9 cellular contexts compared by ENCODE assay signal in the genomic region with DNA sequence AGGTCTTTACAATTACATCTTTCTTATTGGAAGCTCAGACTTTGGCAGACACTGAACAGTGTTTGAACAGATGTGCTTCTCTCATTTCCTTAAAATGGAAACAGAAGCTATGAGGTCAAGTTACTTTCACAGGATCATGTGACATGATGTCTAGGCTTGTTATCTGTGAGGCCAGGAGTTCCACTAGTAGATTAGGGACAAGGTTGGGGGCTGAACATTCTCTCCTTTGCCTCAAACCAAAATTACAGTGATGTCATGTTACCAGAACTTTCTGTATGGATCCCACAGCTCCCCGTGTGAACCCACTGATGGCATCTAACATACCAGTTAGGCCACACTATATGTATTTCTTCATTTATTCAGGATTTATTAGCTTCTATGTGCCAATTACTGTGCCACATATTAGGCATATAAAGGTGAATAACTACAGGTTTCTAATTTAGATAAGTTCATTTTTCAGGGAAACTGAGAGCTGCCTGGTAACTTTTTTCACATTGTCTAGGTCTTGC. TPM values are rescaled to one million over a fixed set of nuclear protein-coding genes. Genes with fewer than 3 reads are reported as not detected.
DNase-seq lines count a peak whose midpoint lies in the region; ATAC-seq lines count a peak whose summit lies in the region.
"Had no signal": no experiment of that assay in that cellular context is flagged by ENCODE, and none has a peak within 500 bp of the region (broad histone marks: within the 10 kb centered on the region; RNA-seq: fewer than 3 reads in every experiment).

No MANE protein-coding gene starts in this region.

- ATAC-seq in GM18520 (IDR thresholded peaks at IDR 0.05; ENCODE audit: unreplicated experiment) (peak; percentile 98), HG02642 (IDR thresholded peaks at IDR 0.05; ENCODE audit: poor library complexity, unreplicated experiment) (peak; percentile 99), left lobe of liver (no peak)

- DNase-seq in NCI-H1105 treated with DMSO at 0.1 percent for 48 hours (lab: John Stamatoyannopoulos, UW), result peak; percentile 13
- peak; percentile 8 for DNase-seq in germinal center (ENCODE audit: low spot score)
- DNase-seq in stimulated activated CD4-positive, alpha-beta T cell treated with anti-CD3 and anti-CD28 coated beads, Interleukin-2, amount 100 ng/mL, for 24 hours, result no peak
- no peak for DNase-seq in HK-2 (ENCODE audit: unreplicated experiment)
- no peak for DNase-seq in left lobe of liver (ENCODE audit: low spot score)
- DNase-seq in inferior parietal cortex (ENCODE audit: extremely low spot score), result no peak

RNA-seq across cellular contexts. Expression of a gene that starts 6.0 kb away (rescaled TPM):
- 0.28 TPM for total RNA-seq in left lobe of liver

RNA-seq across cellular contexts. Expression of a gene that starts 42.8 kb away (rescaled TPM):
- not detected for total RNA-seq in left lobe of liver
- total RNA-seq: mononuclear cell had no signal

Comparison
In these comparisons a context has a peak if more than half of its experiments do, and no peak if none do; other contexts are left out.
1. DNase-seq: peak in NCI-H1105 treated with DMSO at 0.1 percent for 48 hours (single experiment) and germinal center (single experiment); none in stimulated activated CD4-positive, alpha-beta T cell treated with anti-CD3 and anti-CD28 coated beads, Interleukin-2, amount 100 ng/mL, for 24 hours (0 of 2), HK-2 (single experiment), left lobe of liver (single experiment) and inferior parietal cortex (single experiment).